ENCODE assay signal across 8 cellular contexts in genomic region chr3:5022187-5022965, GRCh38. TPM values are rescaled to one million over a fixed set of nuclear protein-coding genes. Genes with fewer than 3 reads are reported as not detected.
DNase-seq lines count a peak whose midpoint lies in the region; ATAC-seq and TF ChIP-seq lines count a peak whose summit lies in the region.

No MANE protein-coding gene starts in this region.

- no peaks in the 10 kb centered on the region for H3K36me3 ChIP-seq in tibial nerve

- no peaks in the 10 kb centered on the region for H3K27me3 ChIP-seq in tibial nerve

- ATAC-seq in GM21367 (IDR thresholded peaks at IDR 0.05; ENCODE audit: unreplicated experiment) (peak; percentile 67), HG03521 (IDR thresholded peaks at IDR 0.05; ENCODE audit: unreplicated experiment) (peak; percentile 59), Right ventricle myocardium inferior (no peak)

- H3K27me3 Mint-ChIP-seq in progenitor cell of endocrine pancreas, result peaks cover 51% of the 10 kb centered on the region

- no peak for TF ChIP-seq POLR2A in tibial nerve (IDR thresholded peaks at IDR 0.05)

- H3K4me1 ChIP-seq in tibial nerve, result peaks cover 0 to 40% (median 16%) of the 10 kb centered on the region in 4 donors

- H3K36me3 Mint-ChIP-seq in progenitor cell of endocrine pancreas (ENCODE audit: insufficient read depth), result no peaks in the 10 kb centered on the region

- H3K27ac ChIP-seq in epithelial cell of prostate, result peak overlapping the region; percentile 100
- H3K27ac ChIP-seq in tibial nerve, result peak overlapping the region in 2 of 4 donors; percentile 26 to 60

- H3K9me3 ChIP-seq in tibial nerve, result no peaks in the 10 kb centered on the region

- H3K4me3 ChIP-seq in tibial nerve, result no peak overlapping the region

- 83 to 91% methylated on average over 6 of the region's 6 CpGs for WGBS in tibial nerve, 2 donors

- intact Hi-C loops in Right ventricle myocardium inferior (cut with DNase I), result no loop called here

- no peak overlapping the region for H3K27ac Mint-ChIP-seq in progenitor cell of endocrine pancreas

- no peak overlapping the region for H3K4me3 Mint-ChIP-seq in progenitor cell of endocrine pancreas (ENCODE audit: low read depth)

- DNase-seq in ELR (ENCODE audit: low read depth) (peak; percentile 66), epithelial cell of prostate (ENCODE audit: low read depth, low spot score) (peak; percentile 97), progenitor cell of endocrine pancreas (ENCODE audit: low spot score, unreplicated experiment) (no peak), Right ventricle myocardium inferior (ENCODE audit: missing footprints) (no peak), HK-2 (ENCODE audit: unreplicated experiment) (no peak), tibial nerve (ENCODE audit: low spot score in 2 of 2) (no peak)

- peaks cover 5% of the 10 kb centered on the region for H3K4me1 Mint-ChIP-seq in progenitor cell of endocrine pancreas (ENCODE audit: low read depth)

- no peak for TF ChIP-seq EP300 in tibial nerve (IDR thresholded peaks at IDR 0.05)

- no peaks in the 10 kb centered on the region for H3K9me3 Mint-ChIP-seq in progenitor cell of endocrine pancreas (ENCODE audit: low read depth)

- TF ChIP-seq CTCF in progenitor cell of endocrine pancreas (IDR thresholded peaks at IDR 0.05; ENCODE audit: unreplicated experiment) (no peak), tibial nerve (IDR thresholded peaks at IDR 0.05) (no peak)

RNA-seq across cellular contexts. Expression of gene BHLHE40, which starts 43.1 kb away (rescaled TPM):
- total RNA-seq in progenitor cell of endocrine pancreas (1.1 and 1.3 TPM in 2 replicates), Right ventricle myocardium inferior (26.9 TPM), tibial nerve (10 to 100 TPM; 44.1 to 61.4 (median 53.7) TPM)

Comparison
In these comparisons a context has a peak if more than half of its experiments do, and no peak if none do; other contexts are left out.
1. DNase-seq: peak in ELR (single experiment) and epithelial cell of prostate (single experiment); none in progenitor cell of endocrine pancreas (single experiment), Right ventricle myocardium inferior (single experiment), HK-2 (single experiment) and tibial nerve (0 of 2).
2. RNA of gene BHLHE40, which starts 43.1 kb away (total RNA-seq): 44.1 to 61.4 TPM in tibial nerve and 26.9 TPM in Right ventricle myocardium inferior (single experiment); 1.1 to 1.3 TPM in progenitor cell of endocrine pancreas; every median in the first group is over 10 times any median in the second.